Comparison of ENCODE assay signal across 8 cellular contexts in the genomic region with DNA sequence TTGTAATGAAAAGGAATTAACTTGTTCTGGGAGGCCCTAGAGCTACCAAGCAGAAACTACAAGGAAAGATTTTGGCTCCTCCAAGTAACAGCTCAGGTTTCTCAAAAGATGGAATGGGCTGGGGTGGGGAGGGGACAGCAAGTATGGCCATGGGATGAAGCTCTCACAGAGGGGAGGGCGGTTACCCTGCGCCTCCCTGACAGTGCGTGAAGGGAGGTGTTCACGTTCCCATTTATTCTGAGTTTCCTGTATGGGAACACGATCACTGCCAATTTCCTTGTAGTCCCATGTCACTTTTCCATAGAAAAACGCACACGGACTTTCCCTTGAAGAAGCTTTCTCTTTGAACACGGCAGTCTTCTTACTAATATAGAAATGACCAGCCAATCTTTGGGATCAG. TPM values are rescaled to one million over a fixed set of nuclear protein-coding genes. Genes with fewer than 3 reads are reported as not detected.
DNase-seq lines count a peak whose midpoint lies in the region; ATAC-seq lines count a peak whose summit lies in the region.

No MANE protein-coding gene starts in this region.

- H3K27me3 Mint-ChIP-seq in T-helper 17 cell: no peaks in the 10 kb centered on the region

- peak overlapping the region; percentile 86 for H3K4me3 Mint-ChIP-seq in T-helper 17 cell
- H3K4me3 Mint-ChIP-seq in stimulated activated effector memory CD8-positive, alpha-beta T cell treated with anti-CD3 and anti-CD28 coated beads, Interleukin-12 subunit alpha, Interleukin-12 subunit beta, amount 100 ng/mL, for 72 hours: peak overlapping the region; percentile 73

- ATAC-seq in GM19035 (IDR thresholded peaks at IDR 0.05; ENCODE audit: unreplicated experiment) (peak; percentile 5), T-helper 17 cell (no peak), left ventricle myocardium superior (peak; percentile 10), HG03354 (IDR thresholded peaks at IDR 0.05; ENCODE audit: poor library complexity, severe bottlenecking, unreplicated experiment) (no peak)
- no peak for ATAC-seq in stimulated activated effector memory CD8-positive, alpha-beta T cell treated with anti-CD3 and anti-CD28 coated beads, Interleukin-12 subunit alpha, Interleukin-12 subunit beta, amount 100 ng/mL, for 72 hours

- H3K27ac Mint-ChIP-seq in T-helper 17 cell: peak overlapping the region; percentile 93
- H3K27ac Mint-ChIP-seq in stimulated activated effector memory CD8-positive, alpha-beta T cell treated with anti-CD3 and anti-CD28 coated beads, Interleukin-12 subunit alpha, Interleukin-12 subunit beta, amount 100 ng/mL, for 72 hours: peak overlapping the region; percentile 94

- intact Hi-C loops in left ventricle myocardium superior (cut with micrococcal nuclease): no loop called here

- no peaks in the 10 kb centered on the region for H3K9me3 Mint-ChIP-seq in stimulated activated effector memory CD8-positive, alpha-beta T cell treated with anti-CD3 and anti-CD28 coated beads, Interleukin-12 subunit alpha, Interleukin-12 subunit beta, amount 100 ng/mL, for 72 hours

- no peaks in the 10 kb centered on the region for H3K9me3 ChIP-seq in T-helper 17 cell (ENCODE audit: control insufficient read depth, low read length, poor library complexity, severe bottlenecking)

- H3K4me1 Mint-ChIP-seq in T-helper 17 cell: peaks cover 85% of the 10 kb centered on the region
- H3K4me1 Mint-ChIP-seq in stimulated activated effector memory CD8-positive, alpha-beta T cell treated with anti-CD3 and anti-CD28 coated beads, Interleukin-12 subunit alpha, Interleukin-12 subunit beta, amount 100 ng/mL, for 72 hours: peaks cover 100% of the 10 kb centered on the region

- H3K36me3 Mint-ChIP-seq in T-helper 17 cell (ENCODE audit: low read depth): peaks cover 8% of the 10 kb centered on the region
- peaks cover 59% of the 10 kb centered on the region for H3K36me3 Mint-ChIP-seq in stimulated activated effector memory CD8-positive, alpha-beta T cell treated with anti-CD3 and anti-CD28 coated beads, Interleukin-12 subunit alpha, Interleukin-12 subunit beta, amount 100 ng/mL, for 72 hours

- DNase-seq in T-helper 17 cell (no peak), left ventricle myocardium superior (no peak), NCI-H1417 treated with DMSO at 0.1 percent for 48 hours (lab: John Stamatoyannopoulos, UW) (no peak), AG08396 (ENCODE audit: low spot score) (no peak), NCI-H146 treated with DMSO at 0.1 percent for 48 hours (lab: John Stamatoyannopoulos, UW; ENCODE audit: unreplicated experiment) (no peak)
- no peak for DNase-seq in stimulated activated effector memory CD8-positive, alpha-beta T cell treated with anti-CD3 and anti-CD28 coated beads, Interleukin-12 subunit alpha, Interleukin-12 subunit beta, amount 100 ng/mL, for 72 hours (ENCODE audit: low spot score in 2 of 2)

RNA-seq across cellular contexts. Expression of a gene that starts 17.0 kb away (rescaled TPM):
- total RNA-seq in T-helper 17 cell (10 to 100 TPM; 45.1 to 48.9 TPM), left ventricle myocardium superior (89.5 TPM)

Comparison
In these comparisons a context has a peak if more than half of its experiments do, and no peak if none do; other contexts are left out.
1. ATAC-seq: peak in GM19035 (single experiment) and left ventricle myocardium superior (single experiment); none in T-helper 17 cell (single experiment), stimulated activated effector memory CD8-positive, alpha-beta T cell treated with anti-CD3 and anti-CD28 coated beads, Interleukin-12 subunit alpha, Interleukin-12 subunit beta, amount 100 ng/mL, for 72 hours (single experiment) and HG03354 (single experiment).